8 cellular contexts compared by ENCODE assay signal in genomic region chr3:88059380-88060160, GRCh38. TPM values are rescaled to one million over a fixed set of nuclear protein-coding genes. Genes with fewer than 3 reads are reported as not detected.
DNase-seq lines count a peak whose midpoint lies in the region; ATAC-seq, FAIRE-seq and TF ChIP-seq lines count a peak whose summit lies in the region.

No MANE protein-coding gene starts in this region.

- no peak for TF ChIP-seq EP300 in GM12878 (IDR thresholded peaks at IDR 0.05; ENCODE audit: borderline replicate concordance in 1 of 2, control insufficient read depth in 1 of 2, low read depth in 2 of 2, low read length in 2 of 2)

- no peaks in the 10 kb centered on the region for H3K9me3 Mint-ChIP-seq in immature natural killer cell
- H3K9me3 Mint-ChIP-seq in stimulated activated naive B cell treated with anti-CD40 and anti-IgM and Interleukin-4, amounts not matched to agents 10 μg/mL and 1 μg/mL and 100 μg/mL, for 72 hours, result no peaks in the 10 kb centered on the region

- TSS peak; percentile 47 for BruUV-seq in GM12878 (replicated peaks; lab: Mats Ljungman, UMichigan)

- H3K4me1 Mint-ChIP-seq in immature natural killer cell, result peaks cover 56 to 84% of the 10 kb centered on the region in 2 donors
- H3K4me1 Mint-ChIP-seq in stimulated activated naive B cell treated with anti-CD40 and anti-IgM and Interleukin-4, amounts not matched to agents 10 μg/mL and 1 μg/mL and 100 μg/mL, for 72 hours, result peaks cover 22 to 48% of the 10 kb centered on the region in 2 donors

- H3K9ac ChIP-seq in GM12878 (ENCODE audit: control insufficient read depth, insufficient read depth, low read length), result peak overlapping the region; percentile 90

- H3K36me3 ChIP-seq in KOPT-K1 (ENCODE audit: insufficient read depth, low read length) (peaks cover 31% of the 10 kb centered on the region), GM12878 (ENCODE audit: control insufficient read depth in 2 of 2, insufficient read depth in 2 of 2, low read length in 1 of 2) (peaks cover 5 to 14% of the 10 kb centered on the region in 2 experiments; a peak in 3 of 4 replicates)

- peak overlapping the region; percentile 88 for H3K4me3 ChIP-seq in GM08714 (ENCODE audit: low read length)
- peak overlapping the region; percentile 94 for H3K4me3 ChIP-seq in GM12878

- SMC1A ChIA-PET in GM12878 (lab: Charles Lee; ENCODE audit: uncharacterized antibody, unreplicated experiment), result interaction anchor here (1.6 to 3.0 kb wide), 4 partner anchors 28 to 91 kb away, joined by 4 to 17 read pairs (median 8); partner anchors contain the start of gene C3orf38

- no peaks in the 10 kb centered on the region; the same call in 1 of the 2 replicates for H4K20me1 ChIP-seq in GM12878 (ENCODE audit: control insufficient read depth, insufficient read depth)

- CTCF ChIA-PET in GM12878 (lab: Yijun Ruan, JAX), result interaction anchor here (0.8 to 1.5 kb wide), 3 partner anchors 27 to 54 kb away, joined by 3 to 6 read pairs (median 3); no protein-coding TSS in a partner anchor

- no peak for TF ChIP-seq RAD21 in GM12878 (IDR thresholded peaks at IDR 0.05; ENCODE audit: insufficient read depth, low read depth, low read length)

- no peaks in the 10 kb centered on the region for H3K9me3 ChIP-seq in KOPT-K1 (ENCODE audit: insufficient read depth, low read length, poor library complexity, severe bottlenecking)
- H3K9me3 ChIP-seq in GM12878 (replicated peaks; ENCODE audit: control insufficient read depth, insufficient read depth, low read length), result no peaks in the 10 kb centered on the region; the same call in 2 of the 3 replicates

- peaks cover 2% of the 10 kb centered on the region; the same call in 1 of the 2 replicates for H3K4me1 ChIP-seq in GM12878 (ENCODE audit: control insufficient read depth, insufficient read depth, low read length)

- peak overlapping the region; percentile 50; the same call in 1 of the 2 replicates for H3K4me2 ChIP-seq in GM12878 (ENCODE audit: control insufficient read depth, insufficient read depth)

- RAD21 ChIA-PET in GM12878 (lab: Charles Lee; ENCODE audit: unreplicated experiment), result interaction anchor here (0.6 to 2.2 kb wide), 6 partner anchors 19 to 97 kb away, joined by 3 to 12 read pairs (median 4); no protein-coding TSS in a partner anchor

- peak overlapping the region; percentile 87 for H2AFZ ChIP-seq in GM12878 (ENCODE audit: control insufficient read depth, low read depth, low read length)

- H3K27me3 ChIP-seq in GM12878 (replicated peaks in 1 of 2; ENCODE audit: control insufficient read depth in 2 of 2, insufficient read depth in 2 of 2, low read length in 1 of 2), result no peaks in the 10 kb centered on the region

- peaks cover 3 to 8% (median 4%) of the 10 kb centered on the region in 3 donors for H3K27me3 Mint-ChIP-seq in immature natural killer cell (ENCODE audit: low read depth in 3 of 3)
- no peaks in the 10 kb centered on the region for H3K27me3 Mint-ChIP-seq in stimulated activated naive B cell treated with anti-CD40 and anti-IgM and Interleukin-4, amounts not matched to agents 10 μg/mL and 1 μg/mL and 100 μg/mL, for 72 hours

- no peak for DNase-seq in GM12878 (ENCODE audit: low read depth, low spot score)
- DNase-seq in immature natural killer cell, result peak in 2 of 3 donors; percentile 16 to 23
- no peak for DNase-seq in stimulated activated naive B cell treated with anti-CD40 and anti-IgM and Interleukin-4, amounts not matched to agents 10 μg/mL and 1 μg/mL and 100 μg/mL, for 72 hours
- DNase-seq in HT-29 (ENCODE audit: low spot score), result no peak
- no peak for DNase-seq in SKM-1 (lab: John Stamatoyannopoulos, UW; ENCODE audit: unreplicated experiment)

- WGBS in GM12878 (ENCODE audit: insufficient coverage, insufficient replicate concordance, low lambda C conversion rate, missing lambda C conversion rate), result under 1% methylated on average over 44 of the region's 45 CpGs

- ATAC-seq in GM21423 (IDR thresholded peaks at IDR 0.05; ENCODE audit: unreplicated experiment), result peak; percentile 7
- ATAC-seq in GM12878, result peak; percentile 14
- peak in 1 of 2 donors; percentile 13 for ATAC-seq in stimulated activated naive B cell treated with anti-CD40 and anti-IgM and Interleukin-4, amounts not matched to agents 10 μg/mL and 1 μg/mL and 100 μg/mL, for 72 hours (replicated peaks)

- POLR2A ChIA-PET in GM12878 (lab: Charles Lee), result interaction anchor here (0.8 to 1.9 kb wide), 5 partner anchors 8 to 94 kb away, joined by 3 to 27 read pairs (median 4); partner anchors contain the start of gene C3orf38

- H3K27ac Mint-ChIP-seq in immature natural killer cell, result peak overlapping the region; percentile 76 to 98 (median 97)
- H3K27ac Mint-ChIP-seq in stimulated activated naive B cell treated with anti-CD40 and anti-IgM and Interleukin-4, amounts not matched to agents 10 μg/mL and 1 μg/mL and 100 μg/mL, for 72 hours, result peak overlapping the region; percentile 99

- no peak for FAIRE-seq in GM12878 (lab: Jason Lieb, UNC)

- peaks cover 11 to 21% (median 13%) of the 10 kb centered on the region in 3 donors for H3K36me3 Mint-ChIP-seq in immature natural killer cell
- H3K36me3 Mint-ChIP-seq in stimulated activated naive B cell treated with anti-CD40 and anti-IgM and Interleukin-4, amounts not matched to agents 10 μg/mL and 1 μg/mL and 100 μg/mL, for 72 hours, result peaks cover 15 to 22% of the 10 kb centered on the region in 2 donors

- H3K79me2 ChIP-seq in GM12878 (ENCODE audit: control insufficient read depth, insufficient read depth, low read length), result peaks cover 75% of the 10 kb centered on the region

- in situ Hi-C loops in GM12878 (cut with MboI), result no loop called here

- no peak for TF ChIP-seq POLR2A in GM12878 (IDR thresholded peaks at IDR 0.05; ENCODE audit: low read depth, low read length)

- intact Hi-C loops in GM12878 (cut with micrococcal nuclease; ENCODE audit: unreplicated experiment), result loop anchor here (2.0 kb wide), 1 partner anchor 91 kb away; no protein-coding TSS in a partner anchor

- peak overlapping the region; percentile 95 to 98 (median 98) for H3K4me3 Mint-ChIP-seq in immature natural killer cell
- peak overlapping the region; percentile 96 to 99 for H3K4me3 Mint-ChIP-seq in stimulated activated naive B cell treated with anti-CD40 and anti-IgM and Interleukin-4, amounts not matched to agents 10 μg/mL and 1 μg/mL and 100 μg/mL, for 72 hours

- TF ChIP-seq CTCF in GM12878 (IDR thresholded peaks at IDR 0.05 in 2 of 3, conservative IDR thresholded peaks at IDR 0.05 in 1 of 3; ENCODE audit: control insufficient read depth in 2 of 3, extremely low read depth in 1 of 3, insufficient read depth in 1 of 3, low read depth in 3 of 3, low read length in 3 of 3), result no peak

- H3K27ac ChIP-seq in KOPT-K1 (ENCODE audit: low read depth, low read length, poor library complexity, severe bottlenecking), result peak overlapping the region; percentile 92
- H3K27ac ChIP-seq in GM12878 (ENCODE audit: control insufficient read depth, insufficient read depth), result peak overlapping the region; percentile 86

RNA-seq across cellular contexts. Expression of gene ZNF654, which starts 0.5 kb away (rescaled TPM):
- total RNA-seq in GM12878 (2013; cell fraction: nucleolus; rRNA removed), result 70.4 and 70.8 TPM in 2 replicates
- total RNA-seq in GM12878 (2014; rRNA removed), result 8.9 and 9.1 TPM in 2 replicates
- 10.5 and 11.4 TPM in 2 replicates for total RNA-seq in GM12878 (2014; rRNA removed; fragmentation: Illumina TruSeq; extraction: Trizol)
- 10.3 and 12.1 TPM in 2 replicates for total RNA-seq in GM12878 (2021)
- 3.5 TPM for polyA plus RNA-seq in GM12878 (2011; ENCODE audit: low read depth)
- 14.2 and 24.8 TPM in 2 replicates for polyA plus RNA-seq in GM12878 (2011; rRNA removed)
- polyA plus RNA-seq in GM12878 (2011; cell fraction: cytosol; rRNA removed), result 3.3 and 8.6 TPM in 2 replicates
- 14.3 and 16.9 TPM in 2 replicates for polyA plus RNA-seq in GM12878 (2011; cell fraction: nucleus; rRNA removed)
- 5.9 and 12.7 TPM in 2 replicates for polyA plus RNA-seq in GM12878 (2012)
- polyA plus RNA-seq in GM12878 (2014; fragmentation: Illumina TruSeq; extraction: Trizol), result 9.6 and 11.2 TPM in 2 replicates
- 1 to 10 TPM; 2.7 to 2.8 TPM for polyA plus RNA-seq in GM12878 (2014; fragmentation: Nextera tagmentation; extraction: Ambion mirVana)
- 2.8 and 4.0 TPM in 2 replicates for polyA plus RNA-seq in GM12878 (2014; rRNA removed)
- 10 to 100 TPM; 12.9 to 14.1 TPM for polyA plus RNA-seq in GM12878 (2016; fragmentation: Nextera tagmentation; extraction: Ambion mirVana)
- polyA minus RNA-seq in GM12878 (2011; rRNA and poly(A)+ RNA removed), result 12.5 and 13.4 TPM in 2 replicates
- polyA minus RNA-seq in GM12878 (2011; cell fraction: cytosol; rRNA and poly(A)+ RNA removed), result 7.9 and 9.0 TPM in 2 replicates
- polyA minus RNA-seq in GM12878 (2011; cell fraction: nucleus; rRNA and poly(A)+ RNA removed), result 20.7 and 26.8 TPM in 2 replicates
- 10 to 100 TPM in 1 of 3 donors, 1 to 10 TPM in 2; 7.0 to 13.6 (median 7.5) TPM for polyA plus RNA-seq in immature natural killer cell
- total RNA-seq in HT-29 (2014; rRNA removed; shearing (Covaris generic)), result 1.0 and 1.1 TPM in 2 replicates

RNA-seq across cellular contexts. Expression of gene CGGBP1, which starts 0.8 kb away (rescaled TPM):
- 108 and 113 TPM in 2 replicates for total RNA-seq in GM12878 (2013; cell fraction: nucleolus; rRNA removed)
- 30.3 and 41.3 TPM in 2 replicates for total RNA-seq in GM12878 (2014; rRNA removed)
- total RNA-seq in GM12878 (2014; rRNA removed; fragmentation: Illumina TruSeq; extraction: Trizol), result 45.3 and 53.3 TPM in 2 replicates
- 55.9 and 56.8 TPM in 2 replicates for total RNA-seq in GM12878 (2021)
- polyA plus RNA-seq in GM12878 (2011; ENCODE audit: low read depth), result 24.4 TPM
- 75.8 and 96.1 TPM in 2 replicates for polyA plus RNA-seq in GM12878 (2011; rRNA removed)
- 34.6 and 39.3 TPM in 2 replicates for polyA plus RNA-seq in GM12878 (2011; cell fraction: cytosol; rRNA removed)
- 62.9 and 83.0 TPM in 2 replicates for polyA plus RNA-seq in GM12878 (2011; cell fraction: nucleus; rRNA removed)
- polyA plus RNA-seq in GM12878 (2012), result 30.2 and 42.1 TPM in 2 replicates
- 55.6 and 64.2 TPM in 2 replicates for polyA plus RNA-seq in GM12878 (2014; fragmentation: Illumina TruSeq; extraction: Trizol)
- 10 to 100 TPM; 27.8 to 30.0 TPM for polyA plus RNA-seq in GM12878 (2014; fragmentation: Nextera tagmentation; extraction: Ambion mirVana)
- polyA plus RNA-seq in GM12878 (2014; rRNA removed), result 33.7 and 43.4 TPM in 2 replicates
- 10 to 100 TPM; 59.2 to 65.5 TPM for polyA plus RNA-seq in GM12878 (2016; fragmentation: Nextera tagmentation; extraction: Ambion mirVana)
- polyA minus RNA-seq in GM12878 (2011; rRNA and poly(A)+ RNA removed), result 65.3 and 72.8 TPM in 2 replicates
- polyA minus RNA-seq in GM12878 (2011; cell fraction: cytosol; rRNA and poly(A)+ RNA removed), result 14.2 and 22.1 TPM in 2 replicates
- 33.4 and 36.2 TPM in 2 replicates for polyA minus RNA-seq in GM12878 (2011; cell fraction: nucleus; rRNA and poly(A)+ RNA removed)
- polyA plus RNA-seq in immature natural killer cell, result 100 to 1,000 TPM in 1 of 3 donors, 10 to 100 TPM in 2; 77.5 to 105 (median 81.8) TPM
- total RNA-seq in HT-29 (2014; rRNA removed; shearing (Covaris generic)), result 3.3 and 3.6 TPM in 2 replicates

Comparison
In these comparisons a context has a peak if more than half of its experiments do, and no peak if none do; other contexts are left out.
1. DNase-seq: peak in immature natural killer cell (2 of 3); none in GM12878 (single experiment), stimulated activated naive B cell treated with anti-CD40 and anti-IgM and Interleukin-4, amounts not matched to agents 10 μg/mL and 1 μg/mL and 100 μg/mL, for 72 hours (single experiment), HT-29 (single experiment) and SKM-1 (single experiment).